In the genomic region with DNA sequence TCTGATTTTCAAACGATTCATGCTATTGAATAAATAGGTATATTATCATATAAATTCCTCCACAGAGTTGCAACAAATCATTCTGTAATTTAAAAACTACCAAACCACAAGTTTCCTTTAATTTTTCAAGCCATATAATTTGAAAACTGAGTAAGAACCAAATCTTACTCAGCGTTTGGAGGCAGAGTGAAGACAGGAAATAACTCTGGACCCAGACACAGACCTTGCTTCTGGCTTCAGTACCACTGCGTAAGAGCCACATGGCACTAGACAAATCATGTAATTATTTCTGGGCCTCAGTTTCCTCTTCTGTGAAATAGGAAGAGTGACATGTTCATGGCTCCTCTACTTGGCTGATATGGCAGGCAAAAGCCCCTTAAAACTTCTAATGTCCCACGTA, we compare ENCODE assay signal across 18 cellular contexts.
DNase-seq lines count a peak whose midpoint lies in the region; ATAC-seq and TF ChIP-seq lines count a peak whose summit lies in the region.
"Had no signal": no experiment of that assay in that cellular context is flagged by ENCODE, and none has a peak within 500 bp of the region (broad histone marks: within the 10 kb centered on the region; RNA-seq: fewer than 3 reads in every experiment).

No MANE protein-coding gene starts in this region.

- peaks cover 44% of the 10 kb centered on the region for H3K4me1 Mint-ChIP-seq in activated T-helper 2 cell treated with anti-CD3 and anti-CD28 coated beads, Interferon-gamma antibody, Interleukin-2, Interleukin-4, amounts not matched to agents 10 μg/mL and 5 μg/mL and 100 μg/mL, durations not matched to agents 14 hours and 24 hours and 36 hours (ENCODE audit: low read depth)
- H3K4me1 Mint-ChIP-seq: B cell; CD4-positive, CD25-positive, alpha-beta regulatory T cell had no signal

- H3K36me3 ChIP-seq in gastrocnemius medialis = peaks cover 0 to 9% of the 10 kb centered on the region in 2 donors

- H3K27me3 ChIP-seq in gastrocnemius medialis = no peaks in the 10 kb centered on the region
- H3K27me3 ChIP-seq: SJSA1 had no signal

- TF ChIP-seq CTCF in fibroblast of the aortic adventitia (IDR thresholded peaks at IDR 0.05; ENCODE audit: insufficient read depth, low read length) (no peak), gastrocnemius medialis (IDR thresholded peaks at IDR 0.05 in 4 of 5, conservative IDR thresholded peaks at IDR 0.05 in 1 of 5) (no peak)

- in situ Hi-C loops in gastrocnemius medialis (cut with MboI; ENCODE audit: low sequenced_read_pairs in 4 of 4) = no loop called here

- H3K4me1 ChIP-seq in gastrocnemius medialis = peaks cover 40 to 57% of the 10 kb centered on the region in 2 donors
- H3K4me1 ChIP-seq: SJSA1 had no signal

- peak overlapping the region; percentile 18 for H3K27ac Mint-ChIP-seq in activated T-helper 2 cell treated with anti-CD3 and anti-CD28 coated beads, Interferon-gamma antibody, Interleukin-2, Interleukin-4, amounts not matched to agents 10 μg/mL and 5 μg/mL and 100 μg/mL, durations not matched to agents 14 hours and 24 hours and 36 hours
- H3K27ac Mint-ChIP-seq: B cell; CD4-positive, CD25-positive, alpha-beta regulatory T cell had no signal

- ATAC-seq in gastrocnemius medialis (no peak), HG03342 (IDR thresholded peaks at IDR 0.05; ENCODE audit: unreplicated experiment) (no peak)

- no peaks in the 10 kb centered on the region for H3K27me3 Mint-ChIP-seq in activated T-helper 2 cell treated with anti-CD3 and anti-CD28 coated beads, Interferon-gamma antibody, Interleukin-2, Interleukin-4, amounts not matched to agents 10 μg/mL and 5 μg/mL and 100 μg/mL, durations not matched to agents 14 hours and 24 hours and 36 hours (ENCODE audit: low read depth)

- intact Hi-C loops in activated T-helper 2 cell treated with anti-CD3 and anti-CD28 coated beads, Interferon-gamma antibody, Interleukin-2, Interleukin-4, amounts not matched to agents 10 μg/mL and 5 μg/mL and 100 μg/mL, durations not matched to agents 14 hours and 24 hours and 36 hours (cut with micrococcal nuclease) = no loop called here
- intact Hi-C loops in gastrocnemius medialis (cut with DNase I; ENCODE audit: low total_unique reads) = loop anchor here (5.0 kb wide), 1 partner anchor 74 kb away; no protein-coding TSS in a partner anchor
- intact Hi-C loops in head of caudate nucleus (cut with DNase I) = no loop called here

- H3K9me3 Mint-ChIP-seq in activated T-helper 2 cell treated with anti-CD3 and anti-CD28 coated beads, Interferon-gamma antibody, Interleukin-2, Interleukin-4, amounts not matched to agents 10 μg/mL and 5 μg/mL and 100 μg/mL, durations not matched to agents 14 hours and 24 hours and 36 hours = peaks cover 10% of the 10 kb centered on the region

- DNase-seq in GM03348 (ENCODE audit: low spot score) (peak; percentile 54), fibroblast of the aortic adventitia (ENCODE audit: low read depth) (peak; percentile 31), gastrocnemius medialis (no peak), head of caudate nucleus (no peak), caudate nucleus (lab: John Stamatoyannopoulos, UW) (no peak)
- DNase-seq in activated T-helper 2 cell treated with anti-CD3 and anti-CD28 coated beads, Interferon-gamma antibody, Interleukin-2, Interleukin-4, amounts not matched to agents 10 μg/mL and 5 μg/mL and 100 μg/mL, durations not matched to agents 14 hours and 24 hours and 36 hours (ENCODE audit: low spot score) = no peak
- DNase-seq: CD4-positive, CD25-positive, alpha-beta regulatory T cell; HCEC 1CT; MV-4-11; NCI-H1417; NCI-H187 treated with DMSO at 0.1 percent for 48 hours; NCI-H446; NCI-H774; RPMI8226 had no signal

- H3K9me3 ChIP-seq in gastrocnemius medialis = no peaks in the 10 kb centered on the region
- H3K9me3 ChIP-seq: SJSA1 had no signal

- H3K36me3 Mint-ChIP-seq in activated T-helper 2 cell treated with anti-CD3 and anti-CD28 coated beads, Interferon-gamma antibody, Interleukin-2, Interleukin-4, amounts not matched to agents 10 μg/mL and 5 μg/mL and 100 μg/mL, durations not matched to agents 14 hours and 24 hours and 36 hours (ENCODE audit: low read depth) = peaks cover 67% of the 10 kb centered on the region
- H3K36me3 Mint-ChIP-seq: CD4-positive, CD25-positive, alpha-beta regulatory T cell had no signal

- TF ChIP-seq POLR2A in gastrocnemius medialis (IDR thresholded peaks at IDR 0.05) = no peak

- H3K4me3 ChIP-seq in fibroblast of the aortic adventitia (ENCODE audit: low read depth, low read length) (no peak overlapping the region), gastrocnemius medialis (no peak overlapping the region)
- H3K4me3 ChIP-seq: K562, SJSA1 had no signal

- peak overlapping the region; percentile 87 to 97 (median 91) for H3K27ac ChIP-seq in gastrocnemius medialis
- H3K27ac ChIP-seq in caudate nucleus (ENCODE audit: low read depth, low read length) = no peak overlapping the region
- H3K27ac ChIP-seq: SJSA1 had no signal

- H3K4me3 Mint-ChIP-seq in activated T-helper 2 cell treated with anti-CD3 and anti-CD28 coated beads, Interferon-gamma antibody, Interleukin-2, Interleukin-4, amounts not matched to agents 10 μg/mL and 5 μg/mL and 100 μg/mL, durations not matched to agents 14 hours and 24 hours and 36 hours (ENCODE audit: low read depth) = no peak overlapping the region
- H3K4me3 Mint-ChIP-seq: B cell; CD4-positive, CD25-positive, alpha-beta regulatory T cell had no signal

Comparison
In these comparisons a context has a peak if more than half of its experiments do, and no peak if none do; other contexts are left out.
1. DNase-seq: peak in GM03348 (single experiment) and fibroblast of the aortic adventitia (single experiment); none in activated T-helper 2 cell treated with anti-CD3 and anti-CD28 coated beads, Interferon-gamma antibody, Interleukin-2, Interleukin-4, amounts not matched to agents 10 μg/mL and 5 μg/mL and 100 μg/mL, durations not matched to agents 14 hours and 24 hours and 36 hours (single experiment), gastrocnemius medialis (0 of 2), head of caudate nucleus (0 of 42) and caudate nucleus (0 of 61).